Comparison of ENCODE assay signal across 26 cellular contexts in genomic region chr17:21016826-21017225, GRCh38.
"Had no signal": no experiment of that assay in that cellular context is flagged by ENCODE, and none has a peak within 500 bp of the region (broad histone marks: within the 10 kb centered on the region; RNA-seq: fewer than 3 reads in every experiment).

No MANE protein-coding gene starts in this region.

- DNase-seq: colonic mucosa; effector CD8-positive, alpha-beta T cell; esophagus squamous epithelium; foreskin melanocyte; glutamatergic neuron; heart right ventricle; hippocampal formation; left cardiac atrium; left lung; mesenchymal stem cell; mucosa of descending colon; naive B cell; nephron progenitor cell; nucleus accumbens; stimulated activated CD4-positive, alpha-beta T cell treated with anti-CD3 and anti-CD28 coated beads, Interleukin-2, amount 100 ng/mL, for 24 hours; stimulated activated CD4-positive, alpha-beta T cell treated with anti-CD3 and anti-CD28 coated beads, Interleukin-4, amount 100 ng/mL, for 24 hours; stimulated activated naive CD4-positive, alpha-beta T cell treated with Interleukin-2 at 50 U/mL for 16 hours; stomach; thyroid gland had no signal

- H3K27ac ChIP-seq: colonic mucosa, esophagus squamous epithelium, heart right ventricle, left lung, prostate gland, right atrium auricular region, stomach, thyroid gland had no signal

- H3K27me3 ChIP-seq: colonic mucosa, esophagus squamous epithelium, heart right ventricle, left lung, right atrium auricular region, sigmoid colon, stomach, thyroid gland had no signal

- H3K4me1 Mint-ChIP-seq: mesothelial cell of epicardium had no signal

- ATAC-seq: heart right ventricle; left cardiac atrium; left lung; mucosa of descending colon; stimulated activated effector memory CD8-positive, alpha-beta T cell treated with anti-CD3 and anti-CD28 coated beads, Interleukin-12 subunit alpha, Interleukin-12 subunit beta, amount 100 ng/mL, for 72 hours had no signal

- H3K4me3 Mint-ChIP-seq: dendritic cell treated with granulocyte-macrophage colony-stimulating factor and Interleukin-4, amounts not matched to agents 40 ng/mL and 50 ng/mL, for 4 days; mesothelial cell of epicardium; naive B cell; nephron progenitor cell; stimulated activated effector memory CD8-positive, alpha-beta T cell treated with anti-CD3 and anti-CD28 coated beads, Interleukin-12 subunit alpha, Interleukin-12 subunit beta, amount 100 ng/mL, for 72 hours; type B pancreatic cell had no signal

- H3K9me3 ChIP-seq: colonic mucosa, esophagus squamous epithelium, heart right ventricle, left lung, mucosa of descending colon, prostate gland, right atrium auricular region, sigmoid colon, stomach, thyroid gland had no signal

- H3K4me1 ChIP-seq: colonic mucosa, left lung, prostate gland, thyroid gland had no signal

- H3K27me3 Mint-ChIP-seq: dendritic cell treated with granulocyte-macrophage colony-stimulating factor and Interleukin-4, amounts not matched to agents 40 ng/mL and 50 ng/mL, for 4 days; naive B cell; type B pancreatic cell had no signal

- H3K4me3 ChIP-seq: colonic mucosa, esophagus squamous epithelium, heart right ventricle, left lung, mucosa of descending colon, prostate gland, right atrium auricular region, sigmoid colon, stomach, thyroid gland had no signal

- H3K9me3 Mint-ChIP-seq: dendritic cell treated with granulocyte-macrophage colony-stimulating factor and Interleukin-4, amounts not matched to agents 40 ng/mL and 50 ng/mL, for 4 days; mesothelial cell of epicardium; naive B cell; nephron progenitor cell; stimulated activated effector memory CD8-positive, alpha-beta T cell treated with anti-CD3 and anti-CD28 coated beads, Interleukin-12 subunit alpha, Interleukin-12 subunit beta, amount 100 ng/mL, for 72 hours; type B pancreatic cell had no signal

- H3K27ac Mint-ChIP-seq: dendritic cell treated with granulocyte-macrophage colony-stimulating factor and Interleukin-4, amounts not matched to agents 40 ng/mL and 50 ng/mL, for 4 days; mesothelial cell of epicardium; type B pancreatic cell had no signal
